Comparison of ENCODE assay signal across 8 cellular contexts in genomic region chr11:67390947-67391303, GRCh38. TPM values are rescaled to one million over a fixed set of nuclear protein-coding genes. Genes with fewer than 3 reads are reported as not detected.
A peak's percentile ranks its signal among the peaks of the same experiment; 100 is the strongest.
DNase-seq lines count a peak whose midpoint lies in the region; ATAC-seq and TF ChIP-seq lines count a peak whose summit lies in the region.

No MANE protein-coding gene starts in this region.

- no peaks in the 10 kb centered on the region for H3K36me3 Mint-ChIP-seq in naive B cell

- TF ChIP-seq CTCF in AG04449 (IDR thresholded peaks at IDR 0.05; ENCODE audit: insufficient read depth, low read length, missing control alignments) (no peak), coronary artery (IDR thresholded peaks at IDR 0.05) (no peak)

- H3K4me3 Mint-ChIP-seq in naive B cell, result peak overlapping the region; percentile 79 to 93 (median 90)

- DNase-seq in AG04449 (ENCODE audit: low read depth, low spot score) (no peak), coronary artery (ENCODE audit: low spot score) (no peak), naive B cell (no peak), NCI-H2107 treated with DMSO at 0.1 percent for 48 hours (lab: John Stamatoyannopoulos, UW; ENCODE audit: unreplicated experiment) (no peak), D341Med (ENCODE audit: low spot score) (no peak)

- POLR2A ChIA-PET in AG04449 (lab: Yijun Ruan, JAX), result interaction anchor here (0.9 to 2.5 kb wide), 3 partner anchors 11 to 74 kb away, joined by 3 to 31 read pairs (median 5); partner anchors contain the start of gene PPP1CA

- peaks cover 35 to 46% (median 45%) of the 10 kb centered on the region in 3 donors for H3K4me1 Mint-ChIP-seq in naive B cell

- CTCF ChIA-PET in AG04449 (lab: Yijun Ruan, JAX), result interaction anchor here (0.6 to 47.5 kb wide), 7 partner anchors 10 to 129 kb away, joined by 3 to 2108 read pairs (median 5); partner anchors contain the start of genes CLCF1, PITPNM1, POLD4 and PPP1CA

- peak overlapping the region; percentile 56 to 94 (median 91) for H3K27ac Mint-ChIP-seq in naive B cell

- peak overlapping the region; percentile 95 for H3K4me3 ChIP-seq in AG04449 (ENCODE audit: low read depth, low read length)
- H3K4me3 ChIP-seq in coronary artery, result peak overlapping the region; percentile 98

- H3K27ac ChIP-seq in KOPT-K1 (ENCODE audit: low read depth, low read length, poor library complexity, severe bottlenecking) (peak overlapping the region; percentile 88), coronary artery (peak overlapping the region; percentile 55 to 89)

- H3K27me3 Mint-ChIP-seq in naive B cell, result no peaks in the 10 kb centered on the region

- no peak for ATAC-seq in naive B cell (ENCODE audit: low read depth in 2 of 2)
- no peak for ATAC-seq in GM21717 (IDR thresholded peaks at IDR 0.05; ENCODE audit: unreplicated experiment)
- ATAC-seq in GM21423 (IDR thresholded peaks at IDR 0.05; ENCODE audit: unreplicated experiment), result no peak

- H3K9me3 ChIP-seq in KOPT-K1 (ENCODE audit: insufficient read depth, low read length, poor library complexity, severe bottlenecking), result no peaks in the 10 kb centered on the region

- H3K9me3 Mint-ChIP-seq in naive B cell, result no peaks in the 10 kb centered on the region

- H3K36me3 ChIP-seq in KOPT-K1 (ENCODE audit: insufficient read depth, low read length), result peaks cover 27% of the 10 kb centered on the region

RNA-seq across cellular contexts. Expression of gene RAD9A, which starts 0.9 kb away (rescaled TPM):
- polyA plus RNA-seq in naive B cell (ENCODE audit: low read depth in 6 of 6), result 10 to 100 TPM in 4 of 6 donors, 1 to 10 TPM in 2; 6.7 to 17.5 (median 11.0) TPM

RNA-seq across cellular contexts. Expression of gene PPP1CA, which starts 10.7 kb away (rescaled TPM):
- polyA plus RNA-seq in naive B cell (ENCODE audit: low read depth in 6 of 6), result 100 to 1,000 TPM; 492 to 795 (median 530) TPM

RNA-seq across cellular contexts. Expression of gene TBC1D10C, which starts 13.0 kb away (rescaled TPM):
- polyA plus RNA-seq in naive B cell (ENCODE audit: low read depth in 6 of 6), result 100 to 1,000 TPM; 190 to 304 (median 239) TPM

RNA-seq across cellular contexts. Expression of gene CLCF1, which starts 17.5 kb away (rescaled TPM):
- 10 to 100 TPM in 1 of 6 donors, 1 to 10 TPM in 5; 5.3 to 10.4 (median 7.7) TPM for polyA plus RNA-seq in naive B cell (ENCODE audit: low read depth in 6 of 6)

RNA-seq across cellular contexts. Expression of gene CARNS1, which starts 24.6 kb away (rescaled TPM):
- polyA plus RNA-seq in naive B cell (ENCODE audit: low read depth in 6 of 6), result 1 to 10 TPM in 5 of 6 donors, under 1 TPM in 1; 0.80 to 2.9 (median 1.7) TPM
